Comparison of ENCODE assay signal across 12 cellular contexts in the genomic region with DNA sequence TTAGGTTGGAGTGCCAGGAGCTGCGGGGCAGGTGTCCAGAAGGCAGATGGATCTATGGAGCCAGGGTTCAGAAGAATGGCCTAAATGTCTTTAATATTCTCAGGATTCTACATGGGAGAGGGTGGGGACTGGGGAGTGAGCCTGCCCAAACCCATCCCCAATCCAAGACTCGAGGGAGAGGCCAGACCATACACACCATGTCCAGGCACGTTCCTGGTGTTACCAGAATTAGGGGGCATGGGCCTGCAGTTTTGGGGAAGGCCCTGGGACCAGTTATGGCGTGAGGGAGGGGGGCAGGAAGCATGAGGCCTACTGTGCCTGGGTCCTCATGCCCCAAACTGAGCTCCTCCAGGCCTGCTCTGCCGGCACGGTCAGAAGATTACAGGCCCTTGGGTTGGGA. TPM values are rescaled to one million over a fixed set of nuclear protein-coding genes. Genes with fewer than 3 reads are reported as not detected.
A peak's percentile ranks its signal among the peaks of the same experiment; 100 is the strongest.
DNase-seq lines count a peak whose midpoint lies in the region; ATAC-seq and TF ChIP-seq lines count a peak whose summit lies in the region.
"Had no signal": no experiment of that assay in that cellular context is flagged by ENCODE, and none has a peak within 500 bp of the region (broad histone marks: within the 10 kb centered on the region; RNA-seq: fewer than 3 reads in every experiment).

No MANE protein-coding gene starts in this region.

- H3K9ac ChIP-seq in endocrine pancreas (ENCODE audit: control insufficient read depth, insufficient read depth, low read length) = peak overlapping the region; percentile 16
- H3K9ac ChIP-seq in neural progenitor cell = no peak overlapping the region

- H3K4me1 Mint-ChIP-seq in IgD-negative memory B cell (peaks cover 17 to 25% (median 19%) of the 10 kb centered on the region in 3 donors), neural progenitor cell (peaks cover 31% of the 10 kb centered on the region)
- H3K4me1 Mint-ChIP-seq in activated CD8-positive, alpha-beta T cell treated with anti-CD3 and anti-CD28 coated beads for 36 hours (ENCODE audit: low read depth) = peaks cover 14% of the 10 kb centered on the region

- H3K4me1 ChIP-seq in endocrine pancreas (ENCODE audit: control insufficient read depth, insufficient read depth, low read length) (no peaks in the 10 kb centered on the region), neural progenitor cell (no peaks in the 10 kb centered on the region), HAP-1 (peaks cover 7% of the 10 kb centered on the region; the same call in 1 of the 2 replicates)

- no peaks in the 10 kb centered on the region for H3K27me3 Mint-ChIP-seq in IgD-negative memory B cell
- H3K27me3 Mint-ChIP-seq in neural progenitor cell (ENCODE audit: insufficient read depth, low read depth) = peaks cover 11% of the 10 kb centered on the region
- no peaks in the 10 kb centered on the region for H3K27me3 Mint-ChIP-seq in activated CD8-positive, alpha-beta T cell treated with anti-CD3 and anti-CD28 coated beads for 36 hours

- H3K4me3 ChIP-seq in AG04449 (ENCODE audit: low read depth, low read length) = peak overlapping the region; percentile 31
- H3K4me3 ChIP-seq in endocrine pancreas (ENCODE audit: control insufficient read depth, insufficient read depth, low read length) = no peak overlapping the region
- no peak overlapping the region for H3K4me3 ChIP-seq in neural progenitor cell
- H3K4me3 ChIP-seq in HAP-1 = no peak overlapping the region

- POLR2A ChIA-PET in AG04449 (lab: Yijun Ruan, JAX) = interaction anchor here (2.1 to 2.3 kb wide), 2 partner anchors 9 to 30 kb away, joined by 11 to 13 read pairs; a partner anchor contains a TSS
- POLR2A ChIA-PET in activated CD8-positive, alpha-beta T cell treated with anti-CD3 and anti-CD28 coated beads for 36 hours (lab: Charles Lee) = interaction anchor here (0.6 to 1.9 kb wide), 6 partner anchors 9 to 57 kb away, joined by 3 to 10 read pairs (median 4); a partner anchor contains a TSS

- DNase-seq in AG04449 (ENCODE audit: low read depth, low spot score) (no peak), neural progenitor cell (ENCODE audit: low spot score) (no peak), HAP-1 (ENCODE audit: low spot score in 2 of 2) (no peak), Kasumi-1 (lab: John Stamatoyannopoulos, UW) (no peak)
- DNase-seq in activated CD8-positive, alpha-beta T cell treated with anti-CD3 and anti-CD28 coated beads for 36 hours = no peak
- DNase-seq: activated T-cell treated with anti-CD3 and anti-CD28 coated beads, Interleukin-2, amount 50 U/mL, for 48 hours; SHP77; stimulated activated CD4-positive, alpha-beta T cell treated with anti-CD3 and anti-CD28 coated beads, Interleukin-12 subunit alpha, Interleukin-12 subunit beta, amount 100 ng/mL, for 4 hours; thyroid gland had no signal

- TF ChIP-seq CTCF in AG04449 (IDR thresholded peaks at IDR 0.05; ENCODE audit: insufficient read depth, low read length, missing control alignments) (no peak), neural progenitor cell (IDR thresholded peaks at IDR 0.05) (no peak)
- no peak for TF ChIP-seq CTCF in activated CD8-positive, alpha-beta T cell treated with anti-CD3 and anti-CD28 coated beads for 36 hours (IDR thresholded peaks at IDR 0.05)

- H4K20me1 ChIP-seq in neural progenitor cell (ENCODE audit: low read depth) = peaks cover 25% of the 10 kb centered on the region

- H3K9me3 ChIP-seq in endocrine pancreas (ENCODE audit: control insufficient read depth, low read length) = no peaks in the 10 kb centered on the region
- H3K9me3 ChIP-seq in neural progenitor cell (ENCODE audit: low read depth) = no peaks in the 10 kb centered on the region
- no peaks in the 10 kb centered on the region for H3K9me3 ChIP-seq in HAP-1
- H3K9me3 ChIP-seq: thyroid gland had no signal

- peak overlapping the region in 2 of 3 donors; percentile 87 to 91 for H3K27ac Mint-ChIP-seq in IgD-negative memory B cell
- no peak overlapping the region for H3K27ac Mint-ChIP-seq in neural progenitor cell
- no peak overlapping the region for H3K27ac Mint-ChIP-seq in activated CD8-positive, alpha-beta T cell treated with anti-CD3 and anti-CD28 coated beads for 36 hours

- H3K4me2 ChIP-seq in neural progenitor cell = no peak overlapping the region

- H3F3A ChIP-seq in neural progenitor cell (ENCODE audit: low read depth) = peaks cover 11% of the 10 kb centered on the region

- H2AFZ ChIP-seq in neural progenitor cell (replicated peaks) = no peak overlapping the region

- no peak for ATAC-seq in activated CD8-positive, alpha-beta T cell treated with anti-CD3 and anti-CD28 coated beads for 36 hours
- ATAC-seq in GM21528 (IDR thresholded peaks at IDR 0.05; ENCODE audit: low FRiP score, unreplicated experiment) = no peak

- peaks cover 39% of the 10 kb centered on the region for H3K79me2 ChIP-seq in neural progenitor cell (ENCODE audit: low read depth)

- CTCF ChIA-PET in AG04449 (lab: Yijun Ruan, JAX) = no interaction called here
- CTCF ChIA-PET in activated CD8-positive, alpha-beta T cell treated with anti-CD3 and anti-CD28 coated beads for 36 hours (lab: Charles Lee) = interaction anchor here (1.0 kb wide), 1 partner anchor 162 kb away, joined by 4 read pairs; no protein-coding TSS in a partner anchor

- H3K36me3 ChIP-seq in endocrine pancreas (ENCODE audit: control insufficient read depth, insufficient read depth, low read length) (no peaks in the 10 kb centered on the region), neural progenitor cell (no peaks in the 10 kb centered on the region), HAP-1 (replicated peaks) (peaks cover 11% of the 10 kb centered on the region)

- H3K27me3 ChIP-seq in endocrine pancreas (ENCODE audit: control insufficient read depth, insufficient read depth, low read length) (no peaks in the 10 kb centered on the region), neural progenitor cell (no peaks in the 10 kb centered on the region), HAP-1 (ENCODE audit: low read depth) (no peaks in the 10 kb centered on the region)
- H3K27me3 ChIP-seq: thyroid gland had no signal

- intact Hi-C loops in activated CD8-positive, alpha-beta T cell treated with anti-CD3 and anti-CD28 coated beads for 36 hours (cut with micrococcal nuclease) = no loop called here

- in situ Hi-C loops in HAP-1 (cut with MboI; ENCODE audit: low sequenced_read_pairs) = no loop called here

- H3K9me3 Mint-ChIP-seq in IgD-negative memory B cell = no peaks in the 10 kb centered on the region
- no peaks in the 10 kb centered on the region for H3K9me3 Mint-ChIP-seq in neural progenitor cell
- no peaks in the 10 kb centered on the region for H3K9me3 Mint-ChIP-seq in activated CD8-positive, alpha-beta T cell treated with anti-CD3 and anti-CD28 coated beads for 36 hours

- H3K27ac ChIP-seq in neural progenitor cell = no peak overlapping the region

- H3K36me3 Mint-ChIP-seq in IgD-negative memory B cell (peaks cover 2% of the 10 kb centered on the region), neural progenitor cell (peaks cover 7% of the 10 kb centered on the region)
- peaks cover 9% of the 10 kb centered on the region for H3K36me3 Mint-ChIP-seq in activated CD8-positive, alpha-beta T cell treated with anti-CD3 and anti-CD28 coated beads for 36 hours (ENCODE audit: low read depth)

- peak overlapping the region; percentile 30 to 100 (median 87) for H3K4me3 Mint-ChIP-seq in IgD-negative memory B cell
- peak overlapping the region; percentile 98 for H3K4me3 Mint-ChIP-seq in neural progenitor cell
- no peak overlapping the region for H3K4me3 Mint-ChIP-seq in activated CD8-positive, alpha-beta T cell treated with anti-CD3 and anti-CD28 coated beads for 36 hours

RNA-seq across cellular contexts. Expression of a gene that starts 1.9 kb away (rescaled TPM):
- polyA plus RNA-seq in IgD-negative memory B cell = 72.1 TPM
- total RNA-seq in neural progenitor cell (ENCODE audit: low replicate concordance) = 27.3 and 56.7 TPM in 2 replicates
- total RNA-seq in activated CD8-positive, alpha-beta T cell treated with anti-CD3 and anti-CD28 coated beads for 36 hours = 10 to 100 TPM; 14.3 to 15.1 TPM

RNA-seq across cellular contexts. Expression of a gene that starts 2.1 kb away (rescaled TPM):
- 81.8 TPM for polyA plus RNA-seq in IgD-negative memory B cell
- 20.0 and 53.1 TPM in 2 replicates for total RNA-seq in neural progenitor cell (ENCODE audit: low replicate concordance)
- total RNA-seq in activated CD8-positive, alpha-beta T cell treated with anti-CD3 and anti-CD28 coated beads for 36 hours = 10 to 100 TPM; 50.8 to 58.7 TPM

RNA-seq across cellular contexts. Expression of a gene that starts 29.4 kb away (rescaled TPM):
- 764 TPM for polyA plus RNA-seq in IgD-negative memory B cell
- total RNA-seq in neural progenitor cell (ENCODE audit: low replicate concordance) = 0.68 TPM in 1 of 2 replicates, not detected in the other
- 10 to 100 TPM; 35.7 to 39.5 TPM for total RNA-seq in activated CD8-positive, alpha-beta T cell treated with anti-CD3 and anti-CD28 coated beads for 36 hours

RNA-seq across cellular contexts. Expression of a gene that starts 30.0 kb away (rescaled TPM):
- polyA plus RNA-seq in IgD-negative memory B cell = 13.0 TPM
- 9.4 and 9.9 TPM in 2 replicates for total RNA-seq in neural progenitor cell (ENCODE audit: low replicate concordance)
- 1 to 10 TPM; 6.4 to 9.3 TPM for total RNA-seq in activated CD8-positive, alpha-beta T cell treated with anti-CD3 and anti-CD28 coated beads for 36 hours

RNA-seq across cellular contexts. Expression of a gene that starts 30.5 kb away (rescaled TPM):
- 7.0 TPM for polyA plus RNA-seq in IgD-negative memory B cell
- 23.4 and 33.4 TPM in 2 replicates for total RNA-seq in neural progenitor cell (ENCODE audit: low replicate concordance)
- 10 to 100 TPM; 10.0 TPM for total RNA-seq in activated CD8-positive, alpha-beta T cell treated with anti-CD3 and anti-CD28 coated beads for 36 hours

Comparison
In these comparisons a context has a peak if more than half of its experiments do, and no peak if none do; other contexts are left out.
1. H3K27ac Mint-ChIP-seq: peak in IgD-negative memory B cell (2 of 3); none in neural progenitor cell (single experiment) and activated CD8-positive, alpha-beta T cell treated with anti-CD3 and anti-CD28 coated beads for 36 hours (single experiment).
2. RNA of a gene that starts 29.4 kb away (total RNA-seq): 35.7 to 39.5 TPM in activated CD8-positive, alpha-beta T cell treated with anti-CD3 and anti-CD28 coated beads for 36 hours; 0.68 TPM in neural progenitor cell; every median in the first group is over 10 times any median in the second.